Comparison of ENCODE assay signal across 9 cellular contexts in genomic region chr22:19756288-19757128, GRCh38. TPM values are rescaled to one million over a fixed set of nuclear protein-coding genes. Genes with fewer than 3 reads are reported as not detected.
A peak's percentile ranks its signal among the peaks of the same experiment; 100 is the strongest.
DNase-seq lines count a peak whose midpoint lies in the region; ATAC-seq and TF ChIP-seq lines count a peak whose summit lies in the region.
"Had no signal": no experiment of that assay in that cellular context is flagged by ENCODE, and none has a peak within 500 bp of the region (broad histone marks: within the 10 kb centered on the region; RNA-seq: fewer than 3 reads in every experiment).

No MANE protein-coding gene starts in this region.

- peaks cover 25% of the 10 kb centered on the region for H3K4me1 Mint-ChIP-seq in activated CD8-positive, alpha-beta T cell treated with anti-CD3 and anti-CD28 coated beads for 36 hours (ENCODE audit: low read depth)
- H3K4me1 Mint-ChIP-seq in endodermal cell (peaks cover 15% of the 10 kb centered on the region), osteocyte (ENCODE audit: unreplicated experiment) (peaks cover 27% of the 10 kb centered on the region)

- peaks cover 52% of the 10 kb centered on the region for H3K27me3 Mint-ChIP-seq in activated CD8-positive, alpha-beta T cell treated with anti-CD3 and anti-CD28 coated beads for 36 hours
- H3K27me3 Mint-ChIP-seq in endodermal cell (ENCODE audit: insufficient read depth) (peaks cover 80% of the 10 kb centered on the region), osteocyte (ENCODE audit: unreplicated experiment) (peaks cover 13% of the 10 kb centered on the region)

- H3K36me3 ChIP-seq in endodermal cell (ENCODE audit: control insufficient read depth, insufficient read depth, low read length) (no peaks in the 10 kb centered on the region), SJCRH30 (no peaks in the 10 kb centered on the region)

- H3K27ac Mint-ChIP-seq in activated CD8-positive, alpha-beta T cell treated with anti-CD3 and anti-CD28 coated beads for 36 hours = no peak overlapping the region
- H3K27ac Mint-ChIP-seq in endodermal cell (no peak overlapping the region), osteocyte (ENCODE audit: unreplicated experiment) (no peak overlapping the region)

- CTCF ChIA-PET in activated CD8-positive, alpha-beta T cell treated with anti-CD3 and anti-CD28 coated beads for 36 hours (lab: Charles Lee) = interaction anchor here (0.8 to 2.4 kb wide), 9 partner anchors 12 to 162 kb away, joined by 3 to 13 read pairs (median 3); no protein-coding TSS in a partner anchor

- ATAC-seq in activated CD8-positive, alpha-beta T cell treated with anti-CD3 and anti-CD28 coated beads for 36 hours = peak; percentile 68
- no peak for ATAC-seq in GM18520 (IDR thresholded peaks at IDR 0.05; ENCODE audit: unreplicated experiment)

- H3K4me3 ChIP-seq in endodermal cell (ENCODE audit: low read length) (no peak overlapping the region), SJCRH30 (no peak overlapping the region)

- H3K27ac ChIP-seq in endodermal cell (ENCODE audit: low read depth, low read length) = no peak overlapping the region
- H3K27ac ChIP-seq in SJCRH30 = no peak overlapping the region

- H3K27me3 ChIP-seq in endodermal cell (ENCODE audit: control insufficient read depth, insufficient read depth, low read length, poor library complexity, severe bottlenecking) (peaks cover 95% of the 10 kb centered on the region), SJCRH30 (no peaks in the 10 kb centered on the region)

- H3K9ac ChIP-seq in endodermal cell (ENCODE audit: extremely low read depth, low read length, poor library complexity, severe bottlenecking) = no peak overlapping the region

- H3K9me3 ChIP-seq in endodermal cell (ENCODE audit: control insufficient read depth, low read length) (no peaks in the 10 kb centered on the region), SJCRH30 (replicated peaks) (no peaks in the 10 kb centered on the region)

- H3K36me3 Mint-ChIP-seq in activated CD8-positive, alpha-beta T cell treated with anti-CD3 and anti-CD28 coated beads for 36 hours (ENCODE audit: low read depth) = no peaks in the 10 kb centered on the region
- H3K36me3 Mint-ChIP-seq in endodermal cell (ENCODE audit: low read depth) (no peaks in the 10 kb centered on the region), osteocyte (ENCODE audit: unreplicated experiment) (no peaks in the 10 kb centered on the region)

- WGBS in endodermal cell (ENCODE audit: insufficient coverage in 1 of 2, insufficient read length in 1 of 2), 2 experiments = 5 to 9% methylated on average over 28 to 75 of the region's 76 CpGs

- H3K9me3 Mint-ChIP-seq in activated CD8-positive, alpha-beta T cell treated with anti-CD3 and anti-CD28 coated beads for 36 hours = no peaks in the 10 kb centered on the region
- no peaks in the 10 kb centered on the region for H3K9me3 Mint-ChIP-seq in endodermal cell
- H3K9me3 Mint-ChIP-seq in osteocyte (ENCODE audit: unreplicated experiment) = no peaks in the 10 kb centered on the region

- POLR2A ChIA-PET in activated CD8-positive, alpha-beta T cell treated with anti-CD3 and anti-CD28 coated beads for 36 hours (lab: Charles Lee) = no interaction called here

- no peak overlapping the region for H3K4me3 Mint-ChIP-seq in activated CD8-positive, alpha-beta T cell treated with anti-CD3 and anti-CD28 coated beads for 36 hours
- peak overlapping the region; percentile 13 for H3K4me3 Mint-ChIP-seq in endodermal cell
- no peak overlapping the region for H3K4me3 Mint-ChIP-seq in osteocyte (ENCODE audit: unreplicated experiment)

- peak; percentile 68 for TF ChIP-seq CTCF in activated CD8-positive, alpha-beta T cell treated with anti-CD3 and anti-CD28 coated beads for 36 hours (IDR thresholded peaks at IDR 0.05)
- TF ChIP-seq CTCF in endodermal cell (conservative IDR thresholded peaks at IDR 0.05) (peak; percentile 72), osteocyte (IDR thresholded peaks at IDR 0.05) (peak; percentile 55)

- peak; percentile 29 for DNase-seq in EL
- peak; percentile 49 for DNase-seq in NAMALWA (ENCODE audit: low spot score)
- DNase-seq in activated CD8-positive, alpha-beta T cell treated with anti-CD3 and anti-CD28 coated beads for 36 hours = peak; percentile 71
- DNase-seq in endodermal cell = peak; percentile 84
- no peak for DNase-seq in osteocyte (ENCODE audit: extremely low spot score, unreplicated experiment)
- no peak for DNase-seq in SJCRH30
- DNase-seq in hepatic stellate cell (ENCODE audit: low spot score) = no peak

- intact Hi-C loops in activated CD8-positive, alpha-beta T cell treated with anti-CD3 and anti-CD28 coated beads for 36 hours (cut with micrococcal nuclease) = no loop called here

- H3K4me1 ChIP-seq in endodermal cell (ENCODE audit: control insufficient read depth, insufficient read depth, low read length) = peaks cover 1% of the 10 kb centered on the region
- peaks cover 18% of the 10 kb centered on the region for H3K4me1 ChIP-seq in SJCRH30

RNA-seq across cellular contexts. Expression of gene TBX1, which starts 4.1 kb away (rescaled TPM):
- total RNA-seq in activated CD8-positive, alpha-beta T cell treated with anti-CD3 and anti-CD28 coated beads for 36 hours = not detected
- total RNA-seq in endodermal cell (1 to 10 TPM in 1 of 2 donors, not detected in 1; 1.3 TPM), osteocyte (22.5 and 24.2 TPM in 2 replicates)
- polyA plus RNA-seq in endodermal cell (2013, experiment 1 of 2) = 0.75 TPM
- polyA plus RNA-seq in endodermal cell (2013, experiment 2 of 2) = 1.2 TPM
- total RNA-seq in SJCRH30 (2014; rRNA removed; shearing (Covaris generic)) = 11.8 and 11.9 TPM in 2 replicates
- total RNA-seq: activated CD8-positive, alpha-beta memory T cell treated with anti-CD3 and anti-CD28 coated beads for 36 hours had no signal

RNA-seq across cellular contexts. Expression of gene GP1BB, which starts 33.2 kb away (rescaled TPM):
- total RNA-seq in activated CD8-positive, alpha-beta T cell treated with anti-CD3 and anti-CD28 coated beads for 36 hours = not detected
- total RNA-seq in endodermal cell = under 1 TPM; 0.48 to 0.62 TPM
- polyA plus RNA-seq in endodermal cell (2013, experiment 1 of 2) = 4.2 TPM
- polyA plus RNA-seq in endodermal cell (2013, experiment 2 of 2) = 5.0 TPM
- total RNA-seq in osteocyte = 28.6 and 34.1 TPM in 2 replicates
- 2.5 and 4.4 TPM in 2 replicates for total RNA-seq in SJCRH30 (2014; rRNA removed; shearing (Covaris generic))

RNA-seq across cellular contexts. Expression of gene SEPTIN5, which starts 42.2 kb away (rescaled TPM):
- total RNA-seq in activated CD8-positive, alpha-beta T cell treated with anti-CD3 and anti-CD28 coated beads for 36 hours = 1 to 10 TPM; 1.3 to 1.5 TPM
- 10 to 100 TPM in 1 of 2 donors, 1 to 10 TPM in 1; 9.8 to 20.0 TPM for total RNA-seq in endodermal cell
- 45.2 TPM for polyA plus RNA-seq in endodermal cell (2013, experiment 1 of 2)
- polyA plus RNA-seq in endodermal cell (2013, experiment 2 of 2) = 45.0 TPM
- total RNA-seq in osteocyte = 103 and 108 TPM in 2 replicates
- 11.2 and 11.9 TPM in 2 replicates for total RNA-seq in SJCRH30 (2014; rRNA removed; shearing (Covaris generic))

Comparison
In these comparisons a context has a peak if more than half of its experiments do, and no peak if none do; other contexts are left out.
1. DNase-seq: peak in EL (single experiment), NAMALWA (single experiment), activated CD8-positive, alpha-beta T cell treated with anti-CD3 and anti-CD28 coated beads for 36 hours (single experiment) and endodermal cell (single experiment); none in osteocyte (single experiment), SJCRH30 (0 of 2) and hepatic stellate cell (single experiment).
2. Peak in every context shown above with its lines, with median percentiles within 50 percentile points of each other: CTCF ChIP-seq.